In genomic region chr15:74889882-74890768, GRCh38 we compare ENCODE assay signal across 8 cellular contexts.
DNase-seq lines count a peak whose midpoint lies in the region; ATAC-seq and TF ChIP-seq lines count a peak whose summit lies in the region.

Gene MPI, plus strand, starts transcription at chr15:74890042. Its CDS starts 32 bp downstream, at chr15:74890074.

- peak; percentile 86 for ATAC-seq in GM18909 (IDR thresholded peaks at IDR 0.05; ENCODE audit: poor library complexity, unreplicated experiment)
- ATAC-seq in HG03196 (IDR thresholded peaks at IDR 0.05; ENCODE audit: unreplicated experiment) = peak; percentile 82

- H3K4me3 ChIP-seq in choroid plexus epithelial cell (ENCODE audit: low read depth, low read length) = peak within 1 kb of the TSS; percentile 79

- TF ChIP-seq CTCF in choroid plexus epithelial cell (conservative IDR thresholded peaks at IDR 0.05; ENCODE audit: low read depth, low read length) = no peak

- DNase-seq in AG08395 (ENCODE audit: low spot score) (peak; percentile 95), NCI-H524 treated with DMSO at 0.1 percent for 48 hours (lab: John Stamatoyannopoulos, UW) (peak; percentile 61), choroid plexus epithelial cell (ENCODE audit: low read depth) (peak; percentile 76), kidney tubule cell (ENCODE audit: low spot score) (peak; percentile 83)
- DNase-seq in activated CD4-positive, alpha-beta T cell treated with anti-CD3 and anti-CD28 coated beads for 48 hours = peak; percentile 94
- DNase-seq in stimulated activated CD4-positive, alpha-beta T cell treated with anti-CD3 and anti-CD28 coated beads, Interleukin-1b, Interleukin-23, amount 100 ng/mL, for 1 hour (ENCODE audit: low read depth in 2 of 2) = peak; percentile 47 to 75

Comparison
In these comparisons a context has a peak if more than half of its experiments do, and no peak if none do; other contexts are left out.
1. Peak in every context shown above with its lines: DNase-seq, ATAC-seq and H3K4me3 ChIP-seq.